Comparison of ENCODE assay signal across 16 cellular contexts in genomic region chr3:195059471-195060216, GRCh38.
A peak's percentile ranks its signal among the peaks of the same experiment; 100 is the strongest.
DNase-seq lines count a peak whose midpoint lies in the region; TF ChIP-seq lines count a peak whose summit lies in the region.
"Had no signal": no experiment of that assay in that cellular context is flagged by ENCODE, and none has a peak within 500 bp of the region (broad histone marks: within the 10 kb centered on the region; RNA-seq: fewer than 3 reads in every experiment).

No MANE protein-coding gene starts in this region.

- DNase-seq in HuH-7 (ENCODE audit: low spot score) (peak; percentile 74), chondrocyte (ENCODE audit: low spot score) (peak; percentile 74), mesenchymal stem cell (no peak), transverse colon (peak; percentile 43), NCI-H1436 (lab: John Stamatoyannopoulos, UW) (no peak), T-helper 2 cell (no peak)
- DNase-seq in stimulated activated CD4-positive, alpha-beta T cell treated with anti-CD3 and anti-CD28 coated beads, Interleukin-4, amount 100 ng/mL, for 4 hours: no peak
- DNase-seq: ACHN; CD4-positive, alpha-beta T cell; KBM-7; MV-4-11; NCI-H1417; NCI-H2029 treated with DMSO at 0.1 percent for 48 hours; NCI-H510A; NCI-H82; SK-N-SH had no signal

- peaks cover 16% of the 10 kb centered on the region for H3K27me3 Mint-ChIP-seq in chondrocyte (ENCODE audit: low read depth)

- H3K14ac ChIP-seq in mesenchymal stem cell (ENCODE audit: low read length in 2 of 2): peak overlapping the region in 1 of 2 experiments; percentile 57

- no peak overlapping the region for H3K4me3 Mint-ChIP-seq in chondrocyte (ENCODE audit: unreplicated experiment)
- H3K4me3 Mint-ChIP-seq: CD4-positive, alpha-beta T cell had no signal

- peaks cover 4% of the 10 kb centered on the region for H3K36me3 Mint-ChIP-seq in chondrocyte (ENCODE audit: low read depth)

- no peaks in the 10 kb centered on the region for H3K4me1 Mint-ChIP-seq in chondrocyte (ENCODE audit: low read depth)

- TF ChIP-seq POLR2A in transverse colon (IDR thresholded peaks at IDR 0.05): no peak

- H3K4me2 ChIP-seq in mesenchymal stem cell (ENCODE audit: low read length, poor library complexity, severe bottlenecking): no peak overlapping the region
- H3K4me2 ChIP-seq: SK-N-SH had no signal

- H3K4me1 ChIP-seq in mesenchymal stem cell (ENCODE audit: control insufficient read depth, insufficient read depth, low read depth, low read length): no peaks in the 10 kb centered on the region
- H3K4me1 ChIP-seq in transverse colon: peaks cover 0 to 6% (median 3%) of the 10 kb centered on the region in 4 donors

- in situ Hi-C loops in transverse colon (cut with MboI; ENCODE audit: low pct_ligation_motif_present in 1 of 4, low pct_unique_long_range_greater_than_20kb in 1 of 4, low sequenced_read_pairs in 3 of 4): no loop called here

- H2BK5ac ChIP-seq in mesenchymal stem cell (ENCODE audit: low read depth, low read length, poor library complexity, severe bottlenecking): no peak overlapping the region

- peak overlapping the region; percentile 69 for H4K91ac ChIP-seq in mesenchymal stem cell (ENCODE audit: low read length)

- H3K27me3 ChIP-seq in mesenchymal stem cell (ENCODE audit: control insufficient read depth in 1 of 2, insufficient read depth in 1 of 2, low read length in 2 of 2) (peaks cover 49 to 54% of the 10 kb centered on the region in 2 experiments), transverse colon (no peaks in the 10 kb centered on the region)

- H3K79me1 ChIP-seq in mesenchymal stem cell (replicated peaks; ENCODE audit: low read length, poor library complexity, severe bottlenecking): no peaks in the 10 kb centered on the region

- H2AFZ ChIP-seq in mesenchymal stem cell (ENCODE audit: low read depth, low read length): no peak overlapping the region

- no peak overlapping the region for H4K8ac ChIP-seq in mesenchymal stem cell (ENCODE audit: low read length)

- H2BK12ac ChIP-seq in mesenchymal stem cell (ENCODE audit: low read length in 2 of 2): no peak overlapping the region

- no peaks in the 10 kb centered on the region for H3K9me3 ChIP-seq in mesenchymal stem cell (ENCODE audit: control insufficient read depth, low read length)
- no peaks in the 10 kb centered on the region for H3K9me3 ChIP-seq in transverse colon
- H3K9me3 ChIP-seq: SK-N-SH had no signal

- no peak overlapping the region for H2BK15ac ChIP-seq in mesenchymal stem cell (ENCODE audit: low read depth, poor library complexity, severe bottlenecking)

- H3K9me3 Mint-ChIP-seq in chondrocyte (ENCODE audit: low read depth): no peaks in the 10 kb centered on the region
- H3K9me3 Mint-ChIP-seq: CD4-positive, alpha-beta T cell had no signal

- H3K18ac ChIP-seq in mesenchymal stem cell (ENCODE audit: low read depth in 1 of 2, low read length in 2 of 2): no peak overlapping the region

- no peak for TF ChIP-seq EP300 in transverse colon (IDR thresholded peaks at IDR 0.05; ENCODE audit: low read depth)

- WGBS in mesenchymal stem cell: 92% methylated on average over 22 of the region's 22 CpGs
- WGBS in transverse colon (ENCODE audit: low coverage in 1 of 2), 2 donors: 74 to 75% methylated on average over 5 to 22 of the region's 22 CpGs

- H2BK120ac ChIP-seq in mesenchymal stem cell (ENCODE audit: low read depth, low read length): no peak overlapping the region

- intact Hi-C loops in transverse colon (cut with DNase I; ENCODE audit: low total_unique reads): no loop called here

- H3K27ac ChIP-seq in mesenchymal stem cell (ENCODE audit: low read length, poor library complexity, severe bottlenecking) (no peak overlapping the region), transverse colon (no peak overlapping the region)

- no peak overlapping the region for H2AK5ac ChIP-seq in mesenchymal stem cell (ENCODE audit: low read length, severe bottlenecking)

- no peak overlapping the region for H3K23ac ChIP-seq in mesenchymal stem cell (ENCODE audit: low read length in 2 of 2)

- H3K9ac ChIP-seq in mesenchymal stem cell (ENCODE audit: low read length): no peak overlapping the region
- H3K9ac ChIP-seq: SK-N-SH had no signal

- H3K27ac Mint-ChIP-seq in chondrocyte (ENCODE audit: unreplicated experiment): no peak overlapping the region
- H3K27ac Mint-ChIP-seq: CD4-positive, alpha-beta T cell had no signal

- no peak overlapping the region for H3K4me3 ChIP-seq in mesenchymal stem cell (ENCODE audit: insufficient read depth in 1 of 2, low read depth in 1 of 2, low read length in 2 of 2)
- H3K4me3 ChIP-seq in transverse colon: no peak overlapping the region

- no peak overlapping the region for H3K4ac ChIP-seq in mesenchymal stem cell (ENCODE audit: low read depth in 1 of 2, low read length in 2 of 2)

- no peak for TF ChIP-seq CTCF in chondrocyte (IDR thresholded peaks at IDR 0.05)
- TF ChIP-seq CTCF in transverse colon (IDR thresholded peaks at IDR 0.05): no peak

- H3K36me3 ChIP-seq in mesenchymal stem cell (ENCODE audit: control insufficient read depth in 1 of 2, insufficient read depth in 2 of 2, low read depth in 1 of 2, low read length in 2 of 2) (no peaks in the 10 kb centered on the region), transverse colon (no peaks in the 10 kb centered on the region)

Comparison
In these comparisons a context has a peak if more than half of its experiments do, and no peak if none do; other contexts are left out.
1. DNase-seq: peak in HuH-7 (single experiment), chondrocyte (single experiment) and transverse colon (single experiment); none in mesenchymal stem cell (single experiment), NCI-H1436 (single experiment), T-helper 2 cell (0 of 5) and stimulated activated CD4-positive, alpha-beta T cell treated with anti-CD3 and anti-CD28 coated beads, Interleukin-4, amount 100 ng/mL, for 4 hours (0 of 2).